ENCODE assay signal across 2 cellular contexts in the genomic region with DNA sequence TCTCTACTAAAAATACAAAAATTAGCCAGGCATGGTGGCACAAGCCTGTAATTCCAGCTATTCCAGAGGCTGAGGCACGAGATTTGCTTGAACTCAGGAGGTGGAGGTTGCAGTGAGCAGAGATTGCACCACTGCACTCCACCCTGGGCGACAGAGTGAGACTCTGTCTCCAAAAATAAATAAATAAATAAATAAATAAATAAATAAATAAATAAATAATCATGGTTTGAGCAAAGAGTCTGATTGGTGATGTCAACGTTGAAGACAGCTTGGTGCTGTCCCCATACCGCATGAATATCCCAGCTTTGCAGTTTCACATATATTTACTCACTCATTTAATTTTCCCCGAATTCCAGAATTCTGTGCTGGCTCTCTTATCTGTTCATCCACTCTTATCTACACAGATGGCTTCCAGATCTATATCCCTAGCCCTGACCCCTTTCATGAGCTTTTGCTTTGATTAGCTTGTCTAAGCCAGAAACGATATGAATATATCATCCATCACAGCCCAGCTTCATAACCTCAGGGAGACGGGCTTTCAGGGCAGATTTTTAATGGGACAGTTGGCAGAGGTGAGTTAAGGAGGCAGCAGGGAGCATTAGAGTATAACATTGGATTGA.
TF ChIP-seq lines count a peak whose summit lies in the region.

No MANE protein-coding gene starts in this region.

TF ChIP-seq in HEK293, 187 proteins besides CTCF, POLR2A, EP300 and RAD21 (continues in another document):
- 0 out of 2 replicates have a peak, but pooled peaks have one; percentile 19 for TF ChIP-seq ZNF266 (tag by site-specific recombination; IDR thresholded peaks at IDR 0.05; ENCODE audit: low read depth)
- TF ChIP-seq ZNF433 (tag by site-specific recombination; IDR thresholded peaks at IDR 0.05; ENCODE audit: low read depth) = peak; percentile 50; the same call in 1 of the 2 replicates
- TF ChIP-seq ZNF555 (tag by site-specific recombination; conservative IDR thresholded peaks at IDR 0.05) = peak; percentile 61
- TF ChIP-seq, protein P1, sequence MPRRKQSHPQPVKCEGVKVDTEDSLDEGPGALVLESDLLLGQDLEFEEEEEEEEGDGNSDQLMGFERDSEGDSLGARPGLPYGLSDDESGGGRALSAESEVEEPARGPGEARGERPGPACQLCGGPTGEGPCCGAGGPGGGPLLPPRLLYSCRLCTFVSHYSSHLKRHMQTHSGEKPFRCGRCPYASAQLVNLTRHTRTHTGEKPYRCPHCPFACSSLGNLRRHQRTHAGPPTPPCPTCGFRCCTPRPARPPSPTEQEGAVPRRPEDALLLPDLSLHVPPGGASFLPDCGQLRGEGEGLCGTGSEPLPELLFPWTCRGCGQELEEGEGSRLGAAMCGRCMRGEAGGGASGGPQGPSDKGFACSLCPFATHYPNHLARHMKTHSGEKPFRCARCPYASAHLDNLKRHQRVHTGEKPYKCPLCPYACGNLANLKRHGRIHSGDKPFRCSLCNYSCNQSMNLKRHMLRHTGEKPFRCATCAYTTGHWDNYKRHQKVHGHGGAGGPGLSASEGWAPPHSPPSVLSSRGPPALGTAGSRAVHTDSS (tag by site-specific recombination; IDR thresholded peaks at IDR 0.05) = no peak
- TF ChIP-seq ZNF664 (tag by site-specific recombination; IDR thresholded peaks at IDR 0.05) = peak; percentile 37; the same call in 1 of the 2 replicates
- TF ChIP-seq, protein P2, sequence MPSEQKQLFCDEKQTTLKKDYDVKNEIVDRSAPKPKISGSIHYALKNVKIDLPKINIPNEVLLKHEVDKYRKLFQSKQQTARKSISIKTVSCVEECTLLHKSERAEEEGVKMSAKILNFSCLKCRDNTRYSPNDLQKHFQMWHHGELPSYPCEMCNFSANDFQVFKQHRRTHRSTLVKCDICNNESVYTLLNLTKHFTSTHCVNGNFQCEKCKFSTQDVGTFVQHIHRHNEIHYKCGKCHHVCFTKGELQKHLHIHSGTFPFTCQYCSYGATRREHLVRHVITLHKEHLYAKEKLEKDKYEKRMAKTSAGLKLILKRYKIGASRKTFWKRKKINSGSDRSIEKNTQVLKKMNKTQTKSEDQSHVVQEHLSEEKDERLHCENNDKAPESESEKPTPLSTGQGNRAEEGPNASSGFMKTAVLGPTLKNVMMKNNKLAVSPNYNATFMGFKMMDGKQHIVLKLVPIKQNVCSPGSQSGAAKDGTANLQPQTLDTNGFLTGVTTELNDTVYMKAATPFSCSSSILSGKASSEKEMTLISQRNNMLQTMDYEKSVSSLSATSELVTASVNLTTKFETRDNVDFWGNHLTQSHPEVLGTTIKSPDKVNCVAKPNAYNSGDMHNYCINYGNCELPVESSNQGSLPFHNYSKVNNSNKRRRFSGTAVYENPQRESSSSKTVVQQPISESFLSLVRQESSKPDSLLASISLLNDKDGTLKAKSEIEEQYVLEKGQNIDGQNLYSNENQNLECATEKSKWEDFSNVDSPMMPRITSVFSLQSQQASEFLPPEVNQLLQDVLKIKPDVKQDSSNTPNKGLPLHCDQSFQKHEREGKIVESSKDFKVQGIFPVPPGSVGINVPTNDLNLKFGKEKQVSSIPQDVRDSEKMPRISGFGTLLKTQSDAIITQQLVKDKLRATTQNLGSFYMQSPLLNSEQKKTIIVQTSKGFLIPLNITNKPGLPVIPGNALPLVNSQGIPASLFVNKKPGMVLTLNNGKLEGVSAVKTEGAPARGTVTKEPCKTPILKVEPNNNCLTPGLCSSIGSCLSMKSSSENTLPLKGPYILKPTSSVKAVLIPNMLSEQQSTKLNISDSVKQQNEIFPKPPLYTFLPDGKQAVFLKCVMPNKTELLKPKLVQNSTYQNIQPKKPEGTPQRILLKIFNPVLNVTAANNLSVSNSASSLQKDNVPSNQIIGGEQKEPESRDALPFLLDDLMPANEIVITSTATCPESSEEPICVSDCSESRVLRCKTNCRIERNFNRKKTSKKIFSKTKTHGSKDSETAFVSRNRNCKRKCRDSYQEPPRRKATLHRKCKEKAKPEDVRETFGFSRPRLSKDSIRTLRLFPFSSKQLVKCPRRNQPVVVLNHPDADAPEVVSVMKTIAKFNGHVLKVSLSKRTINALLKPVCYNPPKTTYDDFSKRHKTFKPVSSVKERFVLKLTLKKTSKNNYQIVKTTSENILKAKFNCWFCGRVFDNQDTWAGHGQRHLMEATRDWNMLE (tag by site-specific recombination; conservative IDR thresholded peaks at IDR 0.05; ENCODE audit: low read depth) = peak; percentile 78
- 0 out of 2 replicates have a peak, but pooled peaks have one; percentile 23 for TF ChIP-seq ZBTB8A (tag by site-specific recombination; IDR thresholded peaks at IDR 0.05)
- 0 out of 2 replicates have a peak, but pooled peaks have one; percentile 32 for TF ChIP-seq ZNF558 (tag by site-specific recombination; IDR thresholded peaks at IDR 0.05)
- TF ChIP-seq ZNF629 (tag by site-specific recombination; IDR thresholded peaks at IDR 0.05) = 0 out of 2 replicates have a peak, but pooled peaks have one; percentile 33
- no peak for TF ChIP-seq ZNF23 (tag by site-specific recombination; IDR thresholded peaks at IDR 0.05; ENCODE audit: borderline replicate concordance)
- TF ChIP-seq ZNF37A (tag by site-specific recombination; IDR thresholded peaks at IDR 0.05) = no peak
- TF ChIP-seq, protein P3, sequence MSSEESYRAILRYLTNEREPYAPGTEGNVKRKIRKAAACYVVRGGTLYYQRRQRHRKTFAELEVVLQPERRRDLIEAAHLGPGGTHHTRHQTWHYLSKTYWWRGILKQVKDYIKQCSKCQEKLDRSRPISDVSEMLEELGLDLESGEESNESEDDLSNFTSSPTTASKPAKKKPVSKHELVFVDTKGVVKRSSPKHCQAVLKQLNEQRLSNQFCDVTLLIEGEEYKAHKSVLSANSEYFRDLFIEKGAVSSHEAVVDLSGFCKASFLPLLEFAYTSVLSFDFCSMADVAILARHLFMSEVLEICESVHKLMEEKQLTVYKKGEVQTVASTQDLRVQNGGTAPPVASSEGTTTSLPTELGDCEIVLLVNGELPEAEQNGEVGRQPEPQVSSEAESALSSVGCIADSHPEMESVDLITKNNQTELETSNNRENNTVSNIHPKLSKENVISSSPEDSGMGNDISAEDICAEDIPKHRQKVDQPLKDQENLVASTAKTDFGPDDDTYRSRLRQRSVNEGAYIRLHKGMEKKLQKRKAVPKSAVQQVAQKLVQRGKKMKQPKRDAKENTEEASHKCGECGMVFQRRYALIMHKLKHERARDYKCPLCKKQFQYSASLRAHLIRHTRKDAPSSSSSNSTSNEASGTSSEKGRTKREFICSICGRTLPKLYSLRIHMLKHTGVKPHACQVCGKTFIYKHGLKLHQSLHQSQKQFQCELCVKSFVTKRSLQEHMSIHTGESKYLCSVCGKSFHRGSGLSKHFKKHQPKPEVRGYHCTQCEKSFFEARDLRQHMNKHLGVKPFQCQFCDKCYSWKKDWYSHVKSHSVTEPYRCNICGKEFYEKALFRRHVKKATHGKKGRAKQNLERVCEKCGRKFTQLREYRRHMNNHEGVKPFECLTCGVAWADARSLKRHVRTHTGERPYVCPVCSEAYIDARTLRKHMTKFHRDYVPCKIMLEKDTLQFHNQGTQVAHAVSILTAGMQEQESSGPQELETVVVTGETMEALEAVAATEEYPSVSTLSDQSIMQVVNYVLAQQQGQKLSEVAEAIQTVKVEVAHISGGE (tag by site-specific recombination; conservative IDR thresholded peaks at IDR 0.05; ENCODE audit: low read depth) = peak; percentile 55

TF ChIP-seq in SK-N-SH, 30 proteins besides CTCF, POLR2A, EP300 and RAD21 (continued from another document):
- peak; percentile 59; the same call in 1 of the 2 replicates for TF ChIP-seq GATA2 (CRISPR knock-in tag; IDR thresholded peaks at IDR 0.05)
- no peak for TF ChIP-seq MXI1 (IDR thresholded peaks at IDR 0.05; ENCODE audit: low read depth, low read length)
- peak; percentile 19 for TF ChIP-seq CHD2 (IDR thresholded peaks at IDR 0.05; ENCODE audit: low read length, partially characterized antibody)
